ENCODE assay signal across 8 cellular contexts in genomic region chr4:57163530-57164459, GRCh38. TPM values are rescaled to one million over a fixed set of nuclear protein-coding genes. Genes with fewer than 3 reads are reported as not detected.
A peak's percentile ranks its signal among the peaks of the same experiment; 100 is the strongest.
DNase-seq lines count a peak whose midpoint lies in the region; ATAC-seq, FAIRE-seq and TF ChIP-seq lines count a peak whose summit lies in the region.

No MANE protein-coding gene starts in this region.

- FAIRE-seq in keratinocyte (lab: Jason Lieb, UNC): peak; percentile 41

- H2AFZ ChIP-seq in keratinocyte (ENCODE audit: control insufficient read depth, low read length): peak overlapping the region; percentile 98

- no peaks in the 10 kb centered on the region for H3K36me3 ChIP-seq in keratinocyte (ENCODE audit: control insufficient read depth in 2 of 2, extremely low read depth in 1 of 2, insufficient read depth in 2 of 2, low read length in 2 of 2)

- ATAC-seq in GM18870 (IDR thresholded peaks at IDR 0.05; ENCODE audit: unreplicated experiment) (peak; percentile 86), HG03139 (IDR thresholded peaks at IDR 0.05; ENCODE audit: unreplicated experiment) (peak; percentile 96)

- peak; percentile 79 for DNase-seq in AG08395 (ENCODE audit: low spot score)
- peak; percentile 75 for DNase-seq in NCI-H2227 (lab: John Stamatoyannopoulos, UW; ENCODE audit: unreplicated experiment)
- DNase-seq in activated CD4-positive, CD25-positive, alpha-beta regulatory T cell treated with anti-CD3 and anti-CD28 coated beads, Interleukin-2, amount 50 U/mL, for 16 hours (ENCODE audit: low read depth, low spot score): peak; percentile 30
- DNase-seq in cerebellar cortex (ENCODE audit: low spot score): peak; percentile 67
- no peak for DNase-seq in keratinocyte (ENCODE audit: low read depth, low spot score)
- DNase-seq in stimulated activated CD4-positive, alpha-beta T cell treated with anti-CD3 and anti-CD28 coated beads, Interleukin-12 subunit alpha, Interleukin-12 subunit beta, amount 100 ng/mL, for 4 hours: peak; percentile 72

- dilution Hi-C loops in keratinocyte (cut with MboI; ENCODE audit: extremely low pct_ligation_motif_present, low sequenced_read_pairs): no loop called here

- peaks cover 15% of the 10 kb centered on the region for H3K27me3 ChIP-seq in keratinocyte (ENCODE audit: control insufficient read depth, extremely low read depth, insufficient read depth, low read length)

- no peaks in the 10 kb centered on the region for H3K9me1 ChIP-seq in keratinocyte (ENCODE audit: control insufficient read depth, extremely low read depth, insufficient read depth, low read length)

- peak; percentile 70 to 99 (median 97) for TF ChIP-seq CTCF in keratinocyte (optimal IDR thresholded peaks at IDR 0.05 in 1 of 3, IDR thresholded peaks at IDR 0.05 in 1 of 3, conservative IDR thresholded peaks at IDR 0.05 in 1 of 3; ENCODE audit: extremely low read depth in 1 of 3, insufficient read depth in 2 of 3, low read length in 3 of 3)

- peaks cover 7% of the 10 kb centered on the region for H3K4me1 ChIP-seq in keratinocyte (ENCODE audit: control insufficient read depth, extremely low read depth, insufficient read depth, low read length)

- peak overlapping the region; percentile 47 for H3K27ac ChIP-seq in keratinocyte (ENCODE audit: control insufficient read depth, insufficient read depth, low read length)

- no peaks in the 10 kb centered on the region for H3K9me3 ChIP-seq in keratinocyte (ENCODE audit: control insufficient read depth, low read depth, low read length)

- H4K20me1 ChIP-seq in keratinocyte (ENCODE audit: control insufficient read depth, extremely low read depth, insufficient read depth, low read length): no peaks in the 10 kb centered on the region

- peak overlapping the region; percentile 48 to 81 (median 81) for H3K4me3 ChIP-seq in keratinocyte (ENCODE audit: control insufficient read depth in 2 of 3, extremely low read depth in 1 of 3, insufficient read depth in 2 of 3, low read depth in 1 of 3, low read length in 3 of 3)

- no peaks in the 10 kb centered on the region for H3K79me2 ChIP-seq in keratinocyte (ENCODE audit: control insufficient read depth, insufficient read depth, low read length)

- H3K9ac ChIP-seq in keratinocyte (ENCODE audit: control insufficient read depth, extremely low read depth, insufficient read depth, low read length): peak overlapping the region; percentile 72

- peak overlapping the region; percentile 93 for H3K4me2 ChIP-seq in keratinocyte (ENCODE audit: control insufficient read depth, extremely low read depth, insufficient read depth, low read depth, low read length)

RNA-seq across cellular contexts. Expression of gene IGFBP7, which starts 53.6 kb away (rescaled TPM):
- 333 to 459 TPM (median 413 TPM) in 3 replicates for polyA plus RNA-seq in keratinocyte
- 88.3 TPM for polyA plus RNA-seq in keratinocyte (2011; ENCODE audit: low read depth)
- polyA plus RNA-seq in keratinocyte (2011; cell fraction: cytosol; rRNA removed): 261 and 339 TPM in 2 replicates
- 517 and 626 TPM in 2 replicates for polyA plus RNA-seq in keratinocyte (2011; cell fraction: nucleus; rRNA removed)
- 111 and 285 TPM in 2 replicates for polyA plus RNA-seq in keratinocyte (2012; ENCODE audit: low replicate concordance)
- polyA minus RNA-seq in keratinocyte: 50.8 to 61.4 TPM (median 51.7 TPM) in 3 replicates
- 394 TPM for polyA minus RNA-seq in keratinocyte (2011; cell fraction: cytosol; rRNA and poly(A)+ RNA removed)
- polyA minus RNA-seq in keratinocyte (2011; cell fraction: nucleus; rRNA and poly(A)+ RNA removed): 190 and 209 TPM in 2 replicates
